In the genomic region with DNA sequence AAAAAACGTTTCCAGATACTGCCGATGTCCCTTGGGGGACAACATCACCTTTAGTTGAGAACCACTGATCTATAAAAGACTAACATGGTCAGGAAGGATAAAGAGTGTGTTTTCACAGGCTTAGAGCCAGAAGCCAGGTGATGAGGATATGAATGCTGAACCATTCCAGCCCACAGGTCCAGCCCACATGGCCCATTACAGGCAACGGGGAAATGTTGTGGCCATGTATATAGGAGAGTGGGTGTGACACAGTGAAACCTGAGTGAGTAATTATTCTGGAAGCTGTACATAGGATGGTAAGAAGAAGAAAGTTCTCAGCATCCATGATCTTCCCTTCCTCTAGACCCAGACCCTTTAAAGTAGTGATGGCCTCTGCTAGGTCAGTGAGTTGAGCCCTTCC, we compare ENCODE assay signal across 10 cellular contexts. TPM values are rescaled to one million over a fixed set of nuclear protein-coding genes. Genes with fewer than 3 reads are reported as not detected.
"Had no signal": no experiment of that assay in that cellular context is flagged by ENCODE, and none has a peak within 500 bp of the region (broad histone marks: within the 10 kb centered on the region; RNA-seq: fewer than 3 reads in every experiment).

No MANE protein-coding gene starts in this region.

- ATAC-seq: HCT116, HepG2 had no signal

- H3K36me3 ChIP-seq: HAP-1 had no signal

- FAIRE-seq: HepG2 had no signal

- H3K4me1 ChIP-seq: HAP-1 had no signal

- H3K9me3 ChIP-seq: HAP-1 had no signal

- DNase-seq: GOT3, H7, KBM-7 had no signal

- H3K4me3 ChIP-seq: HAP-1 had no signal

- H3K27ac ChIP-seq: HL-60 had no signal

RNA-seq across cellular contexts. Expression of gene FOXI1, which starts 56.0 kb away (rescaled TPM):
- total RNA-seq: H4, HepG2, HT1080 had no signal
- polyA plus RNA-seq: HepG2, IgD-negative memory B cell had no signal
